23 cellular contexts compared by ENCODE assay signal in genomic region chr3:152261329-152261728, GRCh38. TPM values are rescaled to one million over a fixed set of nuclear protein-coding genes. Genes with fewer than 3 reads are reported as not detected.
A peak's percentile ranks its signal among the peaks of the same experiment; 100 is the strongest.
DNase-seq lines count a peak whose midpoint lies in the region; ATAC-seq, FAIRE-seq and TF ChIP-seq lines count a peak whose summit lies in the region.
"Had no signal": no experiment of that assay in that cellular context is flagged by ENCODE, and none has a peak within 500 bp of the region (broad histone marks: within the 10 kb centered on the region; RNA-seq: fewer than 3 reads in every experiment).

No MANE protein-coding gene starts in this region.

- H3K18ac ChIP-seq in neuronal stem cell (ENCODE audit: low read length): no peak overlapping the region

- no peak for ATAC-seq in stimulated activated naive CD8-positive, alpha-beta T cell treated with anti-CD3 and anti-CD28 coated beads, Interleukin-15, amount 100 ng/mL, for 72 hours
- ATAC-seq in foreskin keratinocyte: no peak
- no peak for ATAC-seq in GM18498 (IDR thresholded peaks at IDR 0.05; ENCODE audit: unreplicated experiment)
- ATAC-seq in GM21423 (IDR thresholded peaks at IDR 0.05; ENCODE audit: unreplicated experiment): no peak
- ATAC-seq: left cardiac atrium had no signal

- peaks cover 90% of the 10 kb centered on the region for H3K4me1 Mint-ChIP-seq in stimulated activated naive CD8-positive, alpha-beta T cell treated with anti-CD3 and anti-CD28 coated beads, Interleukin-15, Interleukin-2, amounts not matched to agents 100 ng/mL and 50 ng/mL, for 24 hours (ENCODE audit: low read depth)
- H3K4me1 Mint-ChIP-seq in stimulated activated naive CD8-positive, alpha-beta T cell treated with anti-CD3 and anti-CD28 coated beads, Interleukin-15, amount 100 ng/mL, for 72 hours: peaks cover 78% of the 10 kb centered on the region
- peaks cover 73% of the 10 kb centered on the region for H3K4me1 Mint-ChIP-seq in activated naive CD8-positive, alpha-beta T cell treated with anti-CD3 and anti-CD28 coated beads for 36 hours

- H3K27ac Mint-ChIP-seq in stimulated activated naive CD8-positive, alpha-beta T cell treated with anti-CD3 and anti-CD28 coated beads, Interleukin-15, Interleukin-2, amounts not matched to agents 100 ng/mL and 50 ng/mL, for 24 hours: peak overlapping the region; percentile 63
- peak overlapping the region in 1 of 2 donors; percentile 68 for H3K27ac Mint-ChIP-seq in stimulated activated naive CD8-positive, alpha-beta T cell treated with anti-CD3 and anti-CD28 coated beads, Interleukin-15, amount 100 ng/mL, for 72 hours
- peak overlapping the region; percentile 26 for H3K27ac Mint-ChIP-seq in activated naive CD8-positive, alpha-beta T cell treated with anti-CD3 and anti-CD28 coated beads for 36 hours

- H3K27me3 ChIP-seq in neuronal stem cell (ENCODE audit: control insufficient read depth in 3 of 3, insufficient read depth in 3 of 3, low read depth in 1 of 3, low read length in 3 of 3) (no peaks in the 10 kb centered on the region), foreskin keratinocyte (no peaks in the 10 kb centered on the region)
- H3K27me3 ChIP-seq: esophagus squamous epithelium, MG63, uterus had no signal

- DNase-seq in stimulated activated naive CD8-positive, alpha-beta T cell treated with anti-CD3 and anti-CD28 coated beads, Interleukin-15, amount 100 ng/mL, for 72 hours: no peak
- DNase-seq in activated naive CD8-positive, alpha-beta T cell treated with anti-CD3 and anti-CD28 coated beads for 36 hours: no peak
- DNase-seq in neuronal stem cell (ENCODE audit: low spot score): peak; percentile 65
- DNase-seq in D721Med (ENCODE audit: insufficient read length, low spot score): no peak
- no peak for DNase-seq in foreskin keratinocyte
- DNase-seq: ACHN; activated CD4-positive, alpha-beta T cell treated with anti-CD3 and anti-CD28 coated beads for 48 hours; activated gamma-delta T cell treated with Interleukin-2 at 50 U/mL for 16 hours; C1 segment of cervical spinal cord; effector CD8-positive, alpha-beta T cell; esophagus squamous epithelium; GM23248; IMR-90; left cardiac atrium; MG63; NCI-H146; Right ventricle myocardium superior; stimulated activated CD4-positive, alpha-beta T cell treated with anti-CD3 and anti-CD28 coated beads, Interleukin-12 subunit alpha, Interleukin-12 subunit beta, amount 100 ng/mL, for 4 hours; uterus had no signal

- no peak overlapping the region for H2BK5ac ChIP-seq in neuronal stem cell (ENCODE audit: low read length)

- H4K91ac ChIP-seq in neuronal stem cell (ENCODE audit: low read depth, low read length, poor library complexity): no peak overlapping the region

- no peak overlapping the region for H2BK15ac ChIP-seq in neuronal stem cell (ENCODE audit: low read length)

- H3K4me1 ChIP-seq in neuronal stem cell (ENCODE audit: control insufficient read depth in 2 of 2, insufficient read depth in 1 of 2, low read depth in 1 of 2, low read length in 2 of 2) (peaks cover under 1 to 13% of the 10 kb centered on the region in 2 donors), foreskin keratinocyte (peaks cover 11% of the 10 kb centered on the region)

- H3K14ac ChIP-seq in neuronal stem cell (ENCODE audit: low read length): no peak overlapping the region

- peaks cover 2% of the 10 kb centered on the region for H3K79me1 ChIP-seq in neuronal stem cell (ENCODE audit: low read depth, low read length)

- H2AFZ ChIP-seq in neuronal stem cell (ENCODE audit: low read length): no peak overlapping the region
- H2AFZ ChIP-seq: GM23248 had no signal

- H3K23ac ChIP-seq in neuronal stem cell (ENCODE audit: low read depth, low read length, poor library complexity): no peak overlapping the region

- H3K4me3 Mint-ChIP-seq in stimulated activated naive CD8-positive, alpha-beta T cell treated with anti-CD3 and anti-CD28 coated beads, Interleukin-15, Interleukin-2, amounts not matched to agents 100 ng/mL and 50 ng/mL, for 24 hours: no peak overlapping the region
- H3K4me3 Mint-ChIP-seq in stimulated activated naive CD8-positive, alpha-beta T cell treated with anti-CD3 and anti-CD28 coated beads, Interleukin-15, amount 100 ng/mL, for 72 hours: peak overlapping the region in 1 of 2 donors; percentile 27
- H3K4me3 Mint-ChIP-seq in activated naive CD8-positive, alpha-beta T cell treated with anti-CD3 and anti-CD28 coated beads for 36 hours: no peak overlapping the region

- no peaks in the 10 kb centered on the region for H3K36me3 ChIP-seq in neuronal stem cell (replicated peaks in 1 of 2; ENCODE audit: control insufficient read depth in 2 of 2, insufficient read depth in 2 of 2, low read length in 2 of 2)
- H3K36me3 ChIP-seq: esophagus squamous epithelium, uterus had no signal

- no CpG with 5 or more reads among the region's 3 CpGs for WGBS in neuronal stem cell (ENCODE audit: extremely low coverage in 2 of 2, insufficient read length in 2 of 2, insufficient replicate concordance in 1 of 2), 2 donors

- H2BK120ac ChIP-seq in neuronal stem cell (ENCODE audit: low read depth, low read length): no peak overlapping the region

- H3K27ac ChIP-seq in neuronal stem cell (replicated peaks; ENCODE audit: low read length) (no peak overlapping the region), foreskin keratinocyte (no peak overlapping the region)
- H3K27ac ChIP-seq: GM23248 had no signal

- H3K9me3 ChIP-seq in neuronal stem cell (replicated peaks in 1 of 2; ENCODE audit: control insufficient read depth in 2 of 2, insufficient read depth in 1 of 2, low read depth in 1 of 2, low read length in 2 of 2): no peaks in the 10 kb centered on the region
- H3K9me3 ChIP-seq: esophagus squamous epithelium, MG63, uterus had no signal

- TF ChIP-seq CTCF in D721Med (IDR thresholded peaks at IDR 0.05; ENCODE audit: insufficient read depth, missing control alignments) (no peak), foreskin keratinocyte (conservative IDR thresholded peaks at IDR 0.05) (no peak)

- no peak overlapping the region for H3K4ac ChIP-seq in neuronal stem cell (ENCODE audit: low read length)

- H3K4me3 ChIP-seq in neuronal stem cell (ENCODE audit: low read length in 2 of 2): no peak overlapping the region
- H3K4me3 ChIP-seq: esophagus squamous epithelium, GM23248, MG63, uterus had no signal

- no peak overlapping the region for H4K8ac ChIP-seq in neuronal stem cell (ENCODE audit: low read depth, low read length)

- no peaks in the 10 kb centered on the region for H3K9me3 Mint-ChIP-seq in stimulated activated naive CD8-positive, alpha-beta T cell treated with anti-CD3 and anti-CD28 coated beads, Interleukin-15, Interleukin-2, amounts not matched to agents 100 ng/mL and 50 ng/mL, for 24 hours
- peaks cover 0 to 7% of the 10 kb centered on the region in 2 donors for H3K9me3 Mint-ChIP-seq in stimulated activated naive CD8-positive, alpha-beta T cell treated with anti-CD3 and anti-CD28 coated beads, Interleukin-15, amount 100 ng/mL, for 72 hours
- H3K9me3 Mint-ChIP-seq in activated naive CD8-positive, alpha-beta T cell treated with anti-CD3 and anti-CD28 coated beads for 36 hours: no peaks in the 10 kb centered on the region

- H2AK5ac ChIP-seq in neuronal stem cell (ENCODE audit: low read depth, low read length): no peak overlapping the region

- H3K36me3 Mint-ChIP-seq in stimulated activated naive CD8-positive, alpha-beta T cell treated with anti-CD3 and anti-CD28 coated beads, Interleukin-15, Interleukin-2, amounts not matched to agents 100 ng/mL and 50 ng/mL, for 24 hours (ENCODE audit: low read depth): peaks cover 8% of the 10 kb centered on the region
- peaks cover 22% of the 10 kb centered on the region for H3K36me3 Mint-ChIP-seq in activated naive CD8-positive, alpha-beta T cell treated with anti-CD3 and anti-CD28 coated beads for 36 hours

- no peak for FAIRE-seq in D721Med (lab: Jason Lieb, UNC)
- FAIRE-seq: astrocyte had no signal

- no peak overlapping the region for H3K9ac ChIP-seq in neuronal stem cell (ENCODE audit: low read depth, low read length, poor library complexity)
- H3K9ac ChIP-seq: GM23248 had no signal

- H3K27me3 Mint-ChIP-seq in stimulated activated naive CD8-positive, alpha-beta T cell treated with anti-CD3 and anti-CD28 coated beads, Interleukin-15, Interleukin-2, amounts not matched to agents 100 ng/mL and 50 ng/mL, for 24 hours: no peaks in the 10 kb centered on the region
- H3K27me3 Mint-ChIP-seq in stimulated activated naive CD8-positive, alpha-beta T cell treated with anti-CD3 and anti-CD28 coated beads, Interleukin-15, amount 100 ng/mL, for 72 hours: no peaks in the 10 kb centered on the region
- H3K27me3 Mint-ChIP-seq in activated naive CD8-positive, alpha-beta T cell treated with anti-CD3 and anti-CD28 coated beads for 36 hours: no peaks in the 10 kb centered on the region

- no peak overlapping the region for H3K4me2 ChIP-seq in neuronal stem cell (ENCODE audit: insufficient read depth, low read length, poor library complexity, severe bottlenecking)

- H2BK12ac ChIP-seq in neuronal stem cell (ENCODE audit: low read length): no peak overlapping the region

RNA-seq across cellular contexts. Expression of gene MBNL1, which starts 7.4 kb away (rescaled TPM):
- 100 to 1,000 TPM; 385 to 392 TPM for total RNA-seq in activated naive CD8-positive, alpha-beta T cell treated with anti-CD3 and anti-CD28 coated beads for 36 hours
- 5.8 TPM for polyA plus RNA-seq in neuronal stem cell (2013, experiment 1 of 2)
- polyA plus RNA-seq in neuronal stem cell (2013, experiment 2 of 2): 6.1 TPM
- total RNA-seq in foreskin keratinocyte: 66.8 and 72.7 TPM in 2 replicates
- 14.1 and 16.8 TPM in 2 replicates for polyA plus RNA-seq in foreskin keratinocyte
